32 cellular contexts compared by ENCODE assay signal in genomic region chr3:37504583-37505357, GRCh38. TPM values are rescaled to one million over a fixed set of nuclear protein-coding genes. Genes with fewer than 3 reads are reported as not detected.
DNase-seq lines count a peak whose midpoint lies in the region; ATAC-seq, FAIRE-seq and TF ChIP-seq lines count a peak whose summit lies in the region.
"Had no signal": no experiment of that assay in that cellular context is flagged by ENCODE, and none has a peak within 500 bp of the region (broad histone marks: within the 10 kb centered on the region; RNA-seq: fewer than 3 reads in every experiment).

No MANE protein-coding gene starts in this region.

- in situ Hi-C loops in HepG2 (cut with HindIII; ENCODE audit: extremely low pct_ligation_motif_present, low pct_unique_long_range_greater_than_20kb): no loop called here

- H3K23ac ChIP-seq in mesendoderm (ENCODE audit: low read length): no peak overlapping the region

- H3K27ac ChIP-seq in HepG2 (ENCODE audit: extremely low read length, insufficient read depth, low read length) (no peak overlapping the region), right lobe of liver (no peak overlapping the region), mesendoderm (ENCODE audit: low read depth, low read length) (peak overlapping the region; percentile 59)
- H3K27ac ChIP-seq in naive thymus-derived CD4-positive, alpha-beta T cell (ENCODE audit: low read depth, low read length): no peak overlapping the region
- H3K27ac ChIP-seq: breast epithelium, KMS-11, neutrophil, tibial nerve had no signal

- H2AFZ ChIP-seq in HepG2 (ENCODE audit: low read length): no peak overlapping the region

- H3K4me1 Mint-ChIP-seq in naive thymus-derived CD4-positive, alpha-beta T cell: peaks cover 0 to 29% (median 0%) of the 10 kb centered on the region in 7 donors
- H3K4me1 Mint-ChIP-seq: activated T-helper 17 cell treated with anti-CD3 and anti-CD28 coated beads, Interleukin-2, amount 50 U/mL, for 72 hours had no signal

- BruUV-seq in HepG2 (replicated peaks; lab: Mats Ljungman, UMichigan): no TSS peak

- no peaks in the 10 kb centered on the region for H3K79me1 ChIP-seq in mesendoderm (ENCODE audit: low read length)

- peaks cover 15 to 50% (median 32%) of the 10 kb centered on the region in 5 donors for H3K27me3 Mint-ChIP-seq in naive thymus-derived CD4-positive, alpha-beta T cell

- H2BK15ac ChIP-seq in mesendoderm (replicated peaks; ENCODE audit: low read depth): no peak overlapping the region

- H3K27me3 ChIP-seq in HepG2 (ENCODE audit: control insufficient read depth in 1 of 2, insufficient read depth in 2 of 2, low read length in 2 of 2) (peaks cover 0 to 7% of the 10 kb centered on the region in 2 experiments; a peak in 2 of 5 replicates), right lobe of liver (no peaks in the 10 kb centered on the region), mesendoderm (ENCODE audit: insufficient read depth, low read length, poor library complexity) (no peaks in the 10 kb centered on the region)
- H3K27me3 ChIP-seq in naive thymus-derived CD4-positive, alpha-beta T cell (ENCODE audit: control insufficient read depth in 2 of 2, insufficient read depth in 2 of 2, low read length in 2 of 2): peaks cover 0 to 8% of the 10 kb centered on the region in 2 donors
- H3K27me3 ChIP-seq: breast epithelium, neutrophil, tibial nerve had no signal

- no peaks in the 10 kb centered on the region for H4K20me1 ChIP-seq in HepG2 (ENCODE audit: insufficient read depth, low read length)

- H3K9ac ChIP-seq in HepG2 (ENCODE audit: insufficient read depth, low read depth, low read length): no peak overlapping the region
- H3K9ac ChIP-seq in mesendoderm (ENCODE audit: low read length): no peak overlapping the region
- H3K9ac ChIP-seq: KMS-11 had no signal

- no peak overlapping the region for H2AK5ac ChIP-seq in mesendoderm (ENCODE audit: low read length)

- H2BK120ac ChIP-seq in mesendoderm (ENCODE audit: low read depth, low read length): no peak overlapping the region

- TF ChIP-seq CTCF in HepG2 (CRISPR knock-in tag; IDR thresholded peaks at IDR 0.05) (no peak), right lobe of liver (IDR thresholded peaks at IDR 0.05) (no peak)

- 5% methylated on average over 6 of the region's 6 CpGs for WGBS in HepG2 (ENCODE audit: low lambda C conversion rate)
- 45% methylated on average over 6 of the region's 6 CpGs for WGBS in right lobe of liver (ENCODE audit: insufficient coverage, low coverage, low lambda C conversion rate, missing lambda C conversion rate)
- no CpG with 5 or more reads among the region's 6 CpGs for WGBS in mesendoderm (ENCODE audit: extremely low coverage, insufficient coverage, low lambda C conversion rate)

- intact Hi-C loops in HepG2 (cut with micrococcal nuclease; ENCODE audit: unreplicated experiment): no loop called here
- intact Hi-C loops in right lobe of liver (cut with DNase I): no loop called here
- intact Hi-C loops in naive thymus-derived CD4-positive, alpha-beta T cell (cut with micrococcal nuclease): no loop called here

- H3K36me3 ChIP-seq in HepG2 (replicated peaks in 1 of 2; ENCODE audit: control insufficient read depth in 1 of 2, insufficient read depth in 2 of 2, low read length in 2 of 2) (no peaks in the 10 kb centered on the region), right lobe of liver (peaks cover 0 to 5% (median 1%) of the 10 kb centered on the region in 4 donors), mesendoderm (ENCODE audit: control insufficient read depth, insufficient read depth, low read length) (no peaks in the 10 kb centered on the region)
- H3K36me3 ChIP-seq in naive thymus-derived CD4-positive, alpha-beta T cell (ENCODE audit: control insufficient read depth in 2 of 3, insufficient read depth in 3 of 3, low read length in 3 of 3): no peaks in the 10 kb centered on the region
- H3K36me3 ChIP-seq: breast epithelium had no signal

- H4K8ac ChIP-seq in mesendoderm (ENCODE audit: low read depth, low read length): no peak overlapping the region

- H3K79me2 ChIP-seq in HepG2 (ENCODE audit: insufficient read depth, low read length) (no peaks in the 10 kb centered on the region), mesendoderm (ENCODE audit: control insufficient read depth, insufficient read depth, low read length) (no peaks in the 10 kb centered on the region)

- DNase-seq in HepG2 (ENCODE audit: low spot score) (peak; percentile 72), right lobe of liver (no peak), amniotic epithelial cell (ENCODE audit: low read depth) (peak; percentile 6), mesendoderm (peak; percentile 97)
- DNase-seq in central memory CD4-positive, alpha-beta T cell: no peak
- no peak for DNase-seq in NK-92 treated with Interleukin-12 subunit alpha and Interleukin-12 subunit beta, amount 100 ng/mL, for 24 hours (lab: John Stamatoyannopoulos, UW)
- no peak for DNase-seq in naive thymus-derived CD4-positive, alpha-beta T cell
- DNase-seq: 8988T; activated CD4-positive, alpha-beta memory T cell treated with anti-CD3 and anti-CD28 coated beads for 36 hours; activated CD4-positive, alpha-beta T cell treated with anti-CD3 and anti-CD28 coated beads for 1 hour; activated CD8-positive, alpha-beta memory T cell treated with anti-CD3 and anti-CD28 coated beads, Interleukin-2, amount 50 U/mL, for 4 hours; activated naive CD4-positive, alpha-beta T cell treated with anti-CD3 and anti-CD28 coated beads, Interleukin-2, amount 50 U/mL, for 16 hours; hypothalamus; left ventricle myocardium inferior; mesenchymal stem cell; MM.1S; NCI-H1417; NCI-H2081 treated with DMSO at 0.1 percent for 48 hours; NCI-H226; NCI-H526 treated with DMSO at 0.1 percent for 48 hours; Right ventricle myocardium superior; stimulated activated CD4-positive, alpha-beta T cell treated with anti-CD3 and anti-CD28 coated beads, Interleukin-4, amount 100 ng/mL, for 1 hour had no signal

- H3K9me3 Mint-ChIP-seq in naive thymus-derived CD4-positive, alpha-beta T cell: peaks cover 0 to 3% (median 0%) of the 10 kb centered on the region in 11 donors
- H3K9me3 Mint-ChIP-seq: activated CD4-positive, alpha-beta memory T cell treated with anti-CD3 and anti-CD28 coated beads for 36 hours; activated T-helper 17 cell treated with anti-CD3 and anti-CD28 coated beads, Interleukin-2, amount 50 U/mL, for 72 hours had no signal

- H2BK5ac ChIP-seq in mesendoderm (ENCODE audit: low read length): peak overlapping the region; percentile 90

- FAIRE-seq in HepG2 (lab: Jason Lieb, UNC): no peak
- FAIRE-seq: HTR-8/SVneo had no signal

- CTCF ChIA-PET in HepG2 (lab: Yijun Ruan, JAX; ENCODE audit: low intra/inter-chr PET ratio, low total read pairs): no interaction called here
- CTCF ChIA-PET in naive thymus-derived CD4-positive, alpha-beta T cell (lab: Charles Lee): no interaction called here

- peak; percentile 47; the same call in 2 of the 3 replicates for ATAC-seq in HepG2
- no peak for ATAC-seq in right lobe of liver
- no peak for ATAC-seq in GM19463 (IDR thresholded peaks at IDR 0.05; ENCODE audit: unreplicated experiment)
- no peak for ATAC-seq in naive thymus-derived CD4-positive, alpha-beta T cell
- ATAC-seq: activated T-helper 17 cell treated with anti-CD3 and anti-CD28 coated beads, Interleukin-2, amount 50 U/mL, for 72 hours; Panc1; sciatic nerve had no signal

- no peak for TF ChIP-seq POLR2A in HepG2 (IDR thresholded peaks at IDR 0.05; ENCODE audit: insufficient read depth in 1 of 2, low read depth in 2 of 2, low read length in 2 of 2)
- TF ChIP-seq POLR2A in right lobe of liver (IDR thresholded peaks at IDR 0.05): no peak

- no peak overlapping the region for H4K5ac ChIP-seq in mesendoderm (ENCODE audit: low read length)

- H3K4me3 Mint-ChIP-seq in naive thymus-derived CD4-positive, alpha-beta T cell: no peak overlapping the region
- H3K4me3 Mint-ChIP-seq: activated CD4-positive, alpha-beta memory T cell treated with anti-CD3 and anti-CD28 coated beads for 36 hours; activated T-helper 17 cell treated with anti-CD3 and anti-CD28 coated beads, Interleukin-2, amount 50 U/mL, for 72 hours had no signal

- H3K4ac ChIP-seq in mesendoderm (ENCODE audit: low read depth, low read length): no peak overlapping the region

- H3K18ac ChIP-seq in mesendoderm (ENCODE audit: low read length): no peak overlapping the region

- H3K27ac Mint-ChIP-seq in naive thymus-derived CD4-positive, alpha-beta T cell: no peak overlapping the region
- H3K27ac Mint-ChIP-seq: activated CD4-positive, alpha-beta memory T cell treated with anti-CD3 and anti-CD28 coated beads for 36 hours; activated T-helper 17 cell treated with anti-CD3 and anti-CD28 coated beads, Interleukin-2, amount 50 U/mL, for 72 hours had no signal

- TF ChIP-seq EP300 in HepG2 (IDR thresholded peaks at IDR 0.05; ENCODE audit: low read depth in 2 of 2, low read length in 2 of 2) (peak in 1 of 2 experiments; percentile 29; a peak in 1 of 4 replicates), HepG2 (CRISPR knock-in tag; IDR thresholded peaks at IDR 0.05; ENCODE audit: borderline replicate concordance) (no peak)

- no peaks in the 10 kb centered on the region for H3K9me3 ChIP-seq in HepG2 (ENCODE audit: low read length)
- H3K9me3 ChIP-seq in right lobe of liver: no peaks in the 10 kb centered on the region
- H3K9me3 ChIP-seq in naive thymus-derived CD4-positive, alpha-beta T cell (ENCODE audit: control insufficient read depth in 2 of 3, low read length in 3 of 3): no peaks in the 10 kb centered on the region
- H3K9me3 ChIP-seq: breast epithelium, left ventricle myocardium inferior, neutrophil, tibial nerve had no signal

- peak overlapping the region; percentile 76 for H3K56ac ChIP-seq in mesendoderm (ENCODE audit: low read length)

- no peaks in the 10 kb centered on the region for H3K36me3 Mint-ChIP-seq in naive thymus-derived CD4-positive, alpha-beta T cell
- H3K36me3 Mint-ChIP-seq: activated CD4-positive, alpha-beta memory T cell treated with anti-CD3 and anti-CD28 coated beads for 36 hours had no signal

- TF ChIP-seq RAD21 in HepG2 (CRISPR knock-in tag; IDR thresholded peaks at IDR 0.05): no peak

- no peak overlapping the region for H3K4me2 ChIP-seq in HepG2 (ENCODE audit: low read depth, low read length)
- peak overlapping the region; percentile 21 for H3K4me2 ChIP-seq in mesendoderm (ENCODE audit: low read length)
- H3K4me2 ChIP-seq: KMS-11 had no signal

- POLR2A ChIA-PET in HepG2 (lab: Yijun Ruan, JAX): no interaction called here
- POLR2A ChIA-PET in naive thymus-derived CD4-positive, alpha-beta T cell (lab: Charles Lee): no interaction called here

- 0 out of 2 replicates have a peak, but pooled peaks cover 9% of the 10 kb centered on the region for H3K4me1 ChIP-seq in HepG2 (ENCODE audit: insufficient read depth, low read length)
- H3K4me1 ChIP-seq in right lobe of liver: no peaks in the 10 kb centered on the region
- peaks cover 17% of the 10 kb centered on the region for H3K4me1 ChIP-seq in mesendoderm (ENCODE audit: control insufficient read depth, low read depth, low read length)
- no peaks in the 10 kb centered on the region for H3K4me1 ChIP-seq in naive thymus-derived CD4-positive, alpha-beta T cell (ENCODE audit: control insufficient read depth in 2 of 2, insufficient read depth in 2 of 2, low read length in 2 of 2)
- H3K4me1 ChIP-seq: breast epithelium had no signal

- H3K4me3 ChIP-seq in HepG2 (replicated peaks in 1 of 3; ENCODE audit: insufficient read depth in 1 of 3, low read depth in 2 of 3, low read length in 3 of 3): no peak overlapping the region
- no peak overlapping the region for H3K4me3 ChIP-seq in right lobe of liver
- no peak overlapping the region for H3K4me3 ChIP-seq in mesendoderm (ENCODE audit: low read length)
- H3K4me3 ChIP-seq in naive thymus-derived CD4-positive, alpha-beta T cell (ENCODE audit: low read length): no peak overlapping the region
- H3K4me3 ChIP-seq: breast epithelium, left ventricle myocardium inferior, tibial nerve had no signal

RNA-seq across cellular contexts. Expression of gene ITGA9, which starts 52.8 kb away (rescaled TPM):
- total RNA-seq in HepG2 (2016; rRNA removed; fragmentation: Illumina TruSeq; extraction: Trizol) (0.02 and 0.08 TPM in 2 replicates), right lobe of liver (10 to 100 TPM; 10.3 to 22.2 (median 14.4) TPM)
- total RNA-seq in HepG2 (2016; cell fraction: cytosol; rRNA removed; fragmentation: Illumina TruSeq; extraction: Trizol; ENCODE audit: low read depth): 0.10 TPM in 1 of 2 replicates, not detected in the other
- total RNA-seq in HepG2 (2016; cell fraction: insoluble cytoplasmic fraction; rRNA removed; fragmentation: Illumina TruSeq; extraction: Trizol): 0.06 and 0.12 TPM in 2 replicates
- total RNA-seq in HepG2 (2016; cell fraction: membrane; rRNA removed; fragmentation: Illumina TruSeq; extraction: Trizol): not detected in 2 replicates
- total RNA-seq in HepG2 (2016; cell fraction: nucleus; rRNA removed; fragmentation: Illumina TruSeq; extraction: Trizol): 0.19 TPM in 1 of 2 replicates, not detected in the other
- polyA plus RNA-seq in HepG2 (2011; rRNA removed): 0.01 and 0.09 TPM in 2 replicates
- polyA plus RNA-seq in HepG2 (2011; cell fraction: cytosol; rRNA removed): 0.03 TPM in 1 of 2 replicates, not detected in the other
- 0.06 and 0.14 TPM in 2 replicates for polyA plus RNA-seq in HepG2 (2011; cell fraction: nucleus; rRNA removed)
- polyA plus RNA-seq in HepG2 (2012): 0.09 and 0.17 TPM in 2 replicates
- not detected in 2 replicates for polyA plus RNA-seq in HepG2 (2016; cell fraction: cytosol; fragmentation: Illumina TruSeq; extraction: Trizol; ENCODE audit: low read depth)
- polyA plus RNA-seq in HepG2 (2016; cell fraction: insoluble cytoplasmic fraction; fragmentation: Illumina TruSeq; extraction: Trizol; ENCODE audit: low read depth): not detected in 2 replicates
- not detected in 2 replicates for polyA plus RNA-seq in HepG2 (2016; cell fraction: membrane; fragmentation: Illumina TruSeq; extraction: Trizol; ENCODE audit: low read depth)
- polyA plus RNA-seq in HepG2 (2016; cell fraction: nucleus; fragmentation: Illumina TruSeq; extraction: Trizol; ENCODE audit: insufficient read depth, low read depth): 0.56 TPM in 1 of 2 replicates, not detected in the other
- polyA minus RNA-seq in HepG2 (2011; rRNA and poly(A)+ RNA removed; ENCODE audit: low replicate concordance): 0.07 and 0.14 TPM in 2 replicates
- not detected in 2 replicates for polyA minus RNA-seq in HepG2 (2011; cell fraction: cytosol; rRNA and poly(A)+ RNA removed)
- polyA minus RNA-seq in HepG2 (2011; cell fraction: nucleus; rRNA and poly(A)+ RNA removed): 0.25 and 0.39 TPM in 2 replicates
- polyA plus RNA-seq in mesendoderm (2013, experiment 1 of 2): 7.7 TPM
- 7.4 TPM for polyA plus RNA-seq in mesendoderm (2013, experiment 2 of 2)
- total RNA-seq in naive thymus-derived CD4-positive, alpha-beta T cell: 1 to 10 TPM in 3 of 5 experiments, under 1 TPM in 2; 0.17 to 1.5 (median 1.0) TPM
- under 1 TPM in 1 of 2 donors, not detected in 1; 0.13 TPM for polyA plus RNA-seq in naive thymus-derived CD4-positive, alpha-beta T cell
- total RNA-seq: myocyte had no signal

Comparison
In these comparisons a context has a peak if more than half of its experiments do, and no peak if none do; other contexts are left out.
1. DNase-seq: peak in HepG2 (single experiment), amniotic epithelial cell (single experiment) and mesendoderm (single experiment); none in right lobe of liver (0 of 3), central memory CD4-positive, alpha-beta T cell (single experiment), NK-92 treated with Interleukin-12 subunit alpha and Interleukin-12 subunit beta, amount 100 ng/mL, for 24 hours (single experiment) and naive thymus-derived CD4-positive, alpha-beta T cell (0 of 9).
2. RNA of gene ITGA9, which starts 52.8 kb away (total RNA-seq): 10.3 to 22.2 TPM in right lobe of liver; 0.17 to 1.5 TPM in naive thymus-derived CD4-positive, alpha-beta T cell and 0.02 to 0.19 TPM in HepG2; every median in the first group is over 4 times any median in the second.